Comparison of ENCODE assay signal across 8 cellular contexts in genomic region chr2:218068721-218069334, GRCh38. TPM values are rescaled to one million over a fixed set of nuclear protein-coding genes. Genes with fewer than 3 reads are reported as not detected.
DNase-seq lines count a peak whose midpoint lies in the region; ATAC-seq and TF ChIP-seq lines count a peak whose summit lies in the region.
"Not testable (repeated sequence)": the region's sequence is repeated elsewhere in the genome, so short reads cannot be mapped to it uniquely, and the experiment has no call there.

RUFY4 (plus strand) TSS chr2:218069253; CDS start chr2:218070606, 1,353 bp downstream.

- not testable (repeated sequence) for H3K27ac ChIP-seq in C4-2B, dorsolateral prefrontal cortex

- peak within 1 kb of the TSS in 41 of 59 donors; percentile 7 to 58 (median 41) for H3K4me3 ChIP-seq in dorsolateral prefrontal cortex
- H3K4me3 ChIP-seq in lower leg skin (ENCODE audit: low read depth, poor library complexity, severe bottlenecking): not testable (repeated sequence)

- TF ChIP-seq POLR2A in lower leg skin (IDR thresholded peaks at IDR 0.05): not testable (repeated sequence)

- H3K27me3 ChIP-seq in dorsolateral prefrontal cortex: peaks cover 0 to 17% (median 0%) of the 10 kb centered on the region in 45 donors

- intact Hi-C loops in dorsolateral prefrontal cortex (cut with DNase I): loop anchor here in 1 of 2 donors (5.0 kb wide), 1 partner anchor 282 kb away; no protein-coding TSS in a partner anchor
- intact Hi-C loops in lower leg skin (cut with DNase I; ENCODE audit: low total_unique reads): loop anchor here (10.0 kb wide), 1 partner anchor 284 kb away; no protein-coding TSS in a partner anchor

- TF ChIP-seq CTCF in C4-2B (conservative IDR thresholded peaks at IDR 0.05) (peak; percentile 87), dorsolateral prefrontal cortex (IDR thresholded peaks at IDR 0.05 in 54 of 56, conservative IDR thresholded peaks at IDR 0.05 in 2 of 56; ENCODE audit: low read depth in 1 of 56, partially characterized antibody in 56 of 56) (peak; percentile 62 to 85 (median 76)), lower leg skin (IDR thresholded peaks at IDR 0.05) (peak in 1 of 3 donors; percentile 73)

- ATAC-seq in GM19452 (IDR thresholded peaks at IDR 0.05; ENCODE audit: unreplicated experiment): peak; percentile 89
- peak; percentile 87 for ATAC-seq in HG03565 (IDR thresholded peaks at IDR 0.05; ENCODE audit: unreplicated experiment)

- 4 to 10% methylated on average over 10 to 13 of the region's 15 CpGs for WGBS in lower leg skin, 2 donors

- DNase-seq in NCI-H69 (lab: John Stamatoyannopoulos, UW) (peak; percentile 33), dorsolateral prefrontal cortex (peak in 9 of 10 donors; percentile 31 to 79 (median 66)), lower leg skin (ENCODE audit: low spot score in 2 of 2) (peak; percentile 59 to 91)
- DNase-seq in activated CD4-positive, alpha-beta T cell treated with anti-CD3 and anti-CD28 coated beads, Interleukin-2, amount 50 U/mL, for 24 hours (ENCODE audit: low read depth in 1 of 2, low spot score in 1 of 2): peak; percentile 38 to 62
- DNase-seq in stimulated activated CD4-positive, alpha-beta T cell treated with anti-CD3 and anti-CD28 coated beads, Interleukin-4, amount 100 ng/mL, for 24 hours: peak; percentile 64

RNA-seq across cellular contexts. Expression of gene RUFY4, which starts in this region (rescaled TPM):
- total RNA-seq in dorsolateral prefrontal cortex (1 to 10 TPM in 9 of 120 experiments, under 1 TPM in 52, not detected in 59; 0.16 to 1.9 (median 0.60) TPM), lower leg skin (not detected)

Comparison
In these comparisons a context has a peak if more than half of its experiments do, and no peak if none do; other contexts are left out.
1. Peak in DNase-seq in lower leg skin; RNA of the gene not detected or under 1 TPM.